In the genomic region with DNA sequence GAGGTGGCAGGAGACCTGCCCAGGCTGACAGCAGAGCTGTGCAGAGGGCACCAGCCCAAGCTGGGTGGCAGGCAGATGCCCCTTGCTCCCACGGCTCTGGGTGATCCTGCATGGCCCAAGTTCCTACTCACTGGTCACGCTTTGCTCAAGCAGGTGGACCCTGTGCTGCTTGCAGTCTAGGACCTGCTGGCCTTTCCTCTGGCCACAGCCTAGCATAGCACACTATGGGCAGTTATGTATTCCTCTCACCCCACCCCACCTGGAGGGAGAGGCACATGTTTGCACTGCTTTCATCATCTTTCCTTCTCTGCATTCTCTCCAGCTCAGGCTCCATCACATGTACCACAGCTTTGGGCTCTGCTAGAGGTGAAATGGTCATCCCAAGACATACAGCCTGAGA, we compare ENCODE assay signal across 28 cellular contexts. TPM values are rescaled to one million over a fixed set of nuclear protein-coding genes. Genes with fewer than 3 reads are reported as not detected.
DNase-seq lines count a peak whose midpoint lies in the region; ATAC-seq, FAIRE-seq and TF ChIP-seq lines count a peak whose summit lies in the region.
"Had no signal": no experiment of that assay in that cellular context is flagged by ENCODE, and none has a peak within 500 bp of the region (broad histone marks: within the 10 kb centered on the region; RNA-seq: fewer than 3 reads in every experiment).

No MANE protein-coding gene starts in this region.

- peak overlapping the region; percentile 9 for H3K4me2 ChIP-seq in skeletal muscle satellite cell (ENCODE audit: low read length)

- H3K27ac ChIP-seq in RWPE2 (ENCODE audit: poor library complexity, severe bottlenecking): no peak overlapping the region
- no peak overlapping the region for H3K27ac ChIP-seq in esophagus squamous epithelium
- H3K27ac ChIP-seq: brain microvascular endothelial cell, neutrophil, right lobe of liver, upper lobe of right lung had no signal

- H3K9ac ChIP-seq in skeletal muscle satellite cell (ENCODE audit: low read depth, low read length): no peak overlapping the region

- 93% methylated on average over 2 of the region's 2 CpGs; no CpG with 5 or more reads in 1 of the 2 donors for WGBS in esophagus squamous epithelium, 2 donors

- H3K4me3 ChIP-seq in RWPE2 (ENCODE audit: severe bottlenecking) (no peak overlapping the region), skeletal muscle satellite cell (ENCODE audit: low read length) (no peak overlapping the region), esophagus squamous epithelium (no peak overlapping the region)
- H3K4me3 ChIP-seq: HAP-1, Peyer's patch, right lobe of liver, upper lobe of right lung had no signal

- H3K36me3 ChIP-seq in RWPE2 (ENCODE audit: low read depth) (peaks cover 4% of the 10 kb centered on the region; the same call in 1 of the 2 replicates), skeletal muscle satellite cell (ENCODE audit: insufficient read depth, low read length) (peaks cover 19% of the 10 kb centered on the region), esophagus squamous epithelium (peaks cover 0 to 75% (median 0%) of the 10 kb centered on the region in 3 donors)
- H3K36me3 ChIP-seq: brain microvascular endothelial cell, HAP-1, right lobe of liver, upper lobe of right lung had no signal

- TF ChIP-seq POLR2A in esophagus squamous epithelium (IDR thresholded peaks at IDR 0.05): no peak

- DNase-seq in HTR-8/SVneo (ENCODE audit: insufficient read length, low spot score) (no peak), RWPE2 (ENCODE audit: low spot score) (no peak), esophagus squamous epithelium (lab: John Stamatoyannopoulos, UW) (no peak), HPDE6-E6E7 (ENCODE audit: extremely low spot score) (no peak), germinal center (ENCODE audit: low spot score) (no peak)
- DNase-seq: activated CD4-positive, alpha-beta T cell treated with anti-CD3 and anti-CD28 coated beads for 4 hours; activated T-cell treated with anti-CD3 and anti-CD28 coated beads, Interleukin-2, amount 50 U/mL, for 4 hours; brain microvascular endothelial cell; DMS153; effector CD4-positive, alpha-beta T cell; mesenchymal stem cell; NCI-H146; NCI-H226; NCI-H748 treated with DMSO at 0.1 percent for 48 hours; Peyer's patch; right lobe of liver; SIG-M5; stimulated activated CD4-positive, alpha-beta T cell treated with anti-CD3 and anti-CD28 coated beads, Interleukin-12 subunit alpha, Interleukin-12 subunit beta, amount 100 ng/mL, for 4 hours; stimulated activated CD4-positive, alpha-beta T cell treated with anti-CD3 and anti-CD28 coated beads, Interleukin-4, amount 100 ng/mL, for 1 hour; SW 1271; upper lobe of right lung had no signal

- no peaks in the 10 kb centered on the region for H3K27me3 ChIP-seq in RWPE2 (ENCODE audit: insufficient read depth, poor library complexity, severe bottlenecking)
- no peaks in the 10 kb centered on the region for H3K27me3 ChIP-seq in skeletal muscle satellite cell (ENCODE audit: control insufficient read depth, insufficient read depth, low read length)
- H3K27me3 ChIP-seq in esophagus squamous epithelium: no peaks in the 10 kb centered on the region
- H3K27me3 ChIP-seq: brain microvascular endothelial cell, neutrophil, Peyer's patch, right lobe of liver, upper lobe of right lung had no signal

- intact Hi-C loops in esophagus squamous epithelium (cut with DNase I): no loop called here

- H3K4me1 ChIP-seq in RWPE2 (ENCODE audit: insufficient read depth, poor library complexity, severe bottlenecking) (peaks cover 11% of the 10 kb centered on the region), skeletal muscle satellite cell (ENCODE audit: control insufficient read depth, insufficient read depth, low read length) (peaks cover 13% of the 10 kb centered on the region), esophagus squamous epithelium (peaks cover 15 to 52% (median 18%) of the 10 kb centered on the region in 3 donors)

- no peak for TF ChIP-seq CTCF in RWPE2 (IDR thresholded peaks at IDR 0.05; ENCODE audit: poor library complexity, severe bottlenecking)
- no peak for TF ChIP-seq CTCF in esophagus squamous epithelium (IDR thresholded peaks at IDR 0.05)

- peak; percentile 74 for FAIRE-seq in HTR-8/SVneo (lab: Jason Lieb, UNC)
- FAIRE-seq: colon, GM12891 had no signal

- no peaks in the 10 kb centered on the region for H3K9me3 ChIP-seq in RWPE2 (ENCODE audit: severe bottlenecking)
- H3K9me3 ChIP-seq in skeletal muscle satellite cell (replicated peaks; ENCODE audit: low read length): no peaks in the 10 kb centered on the region
- H3K9me3 ChIP-seq in esophagus squamous epithelium: no peaks in the 10 kb centered on the region
- H3K9me3 ChIP-seq: HAP-1, neutrophil, Peyer's patch, right lobe of liver, upper lobe of right lung had no signal

- ATAC-seq in RWPE2 (ENCODE audit: low read depth) (0 out of 3 replicates have a peak, but pooled peaks have one; percentile 4), esophagus mucosa (peak; percentile 1), HG02588 (IDR thresholded peaks at IDR 0.05; ENCODE audit: unreplicated experiment) (no peak)
- ATAC-seq: activated T-cell treated with anti-CD3 and anti-CD28 coated beads, Interleukin-2, amount 50 U/mL, for 4 hours; upper lobe of right lung had no signal

RNA-seq across cellular contexts. Expression of gene SREBF1, which starts 19.6 kb away (rescaled TPM):
- total RNA-seq in esophagus mucosa: 142 TPM
- 76.9 and 114 TPM in 2 replicates for total RNA-seq in skeletal muscle satellite cell (2012; rRNA removed)
- 100 to 1,000 TPM in 2 of 4 donors, 10 to 100 TPM in 2; 55.0 to 137 (median 108) TPM for total RNA-seq in esophagus squamous epithelium
